ENCODE assay signal across 1 cellular context in the genomic region with DNA sequence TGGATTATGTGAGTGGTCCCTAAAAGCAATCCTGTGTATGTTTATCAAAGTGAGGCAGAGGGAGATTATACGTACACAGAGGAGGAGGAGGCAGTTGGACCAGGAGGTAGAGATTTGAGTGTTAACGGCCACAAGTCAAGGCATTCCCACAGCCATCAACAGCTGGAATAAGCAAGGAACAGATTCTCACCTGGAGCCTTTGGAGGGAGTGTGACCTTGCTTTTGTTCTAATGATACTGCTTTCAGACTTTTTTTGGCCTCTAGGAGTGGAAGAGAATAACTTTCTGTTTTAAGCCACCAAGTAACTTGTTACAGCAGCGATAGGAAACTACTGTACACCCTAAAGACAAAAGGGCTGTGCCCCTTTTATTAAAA.
TF ChIP-seq lines count a peak whose summit lies in the region.

No MANE protein-coding gene starts in this region.

TF ChIP-seq in HepG2, 621 proteins besides CTCF, POLR2A, EP300 and RAD21 (continued from another document):
- TF ChIP-seq, protein P1, sequence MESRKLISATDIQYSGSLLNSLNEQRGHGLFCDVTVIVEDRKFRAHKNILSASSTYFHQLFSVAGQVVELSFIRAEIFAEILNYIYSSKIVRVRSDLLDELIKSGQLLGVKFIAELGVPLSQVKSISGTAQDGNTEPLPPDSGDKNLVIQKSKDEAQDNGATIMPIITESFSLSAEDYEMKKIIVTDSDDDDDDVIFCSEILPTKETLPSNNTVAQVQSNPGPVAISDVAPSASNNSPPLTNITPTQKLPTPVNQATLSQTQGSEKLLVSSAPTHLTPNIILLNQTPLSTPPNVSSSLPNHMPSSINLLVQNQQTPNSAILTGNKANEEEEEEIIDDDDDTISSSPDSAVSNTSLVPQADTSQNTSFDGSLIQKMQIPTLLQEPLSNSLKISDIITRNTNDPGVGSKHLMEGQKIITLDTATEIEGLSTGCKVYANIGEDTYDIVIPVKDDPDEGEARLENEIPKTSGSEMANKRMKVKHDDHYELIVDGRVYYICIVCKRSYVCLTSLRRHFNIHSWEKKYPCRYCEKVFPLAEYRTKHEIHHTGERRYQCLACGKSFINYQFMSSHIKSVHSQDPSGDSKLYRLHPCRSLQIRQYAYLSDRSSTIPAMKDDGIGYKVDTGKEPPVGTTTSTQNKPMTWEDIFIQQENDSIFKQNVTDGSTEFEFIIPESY (CRISPR knock-in tag; IDR thresholded peaks at IDR 0.05), result no peak
- TF ChIP-seq ARHGAP35 (CRISPR knock-in tag; IDR thresholded peaks at IDR 0.05; ENCODE audit: borderline replicate concordance), result no peak
